20 cellular contexts compared by ENCODE assay signal in genomic region chr2:176125215-176126054, GRCh38. TPM values are rescaled to one million over a fixed set of nuclear protein-coding genes. Genes with fewer than 3 reads are reported as not detected.
A peak's percentile ranks its signal among the peaks of the same experiment; 100 is the strongest.
DNase-seq lines count a peak whose midpoint lies in the region; ATAC-seq and TF ChIP-seq lines count a peak whose summit lies in the region.
"Had no signal": no experiment of that assay in that cellular context is flagged by ENCODE, and none has a peak within 500 bp of the region (broad histone marks: within the 10 kb centered on the region; RNA-seq: fewer than 3 reads in every experiment).

No MANE protein-coding gene starts in this region.

- DNase-seq in dermis blood vessel endothelial cell: peak; percentile 60
- DNase-seq in osteoblast (ENCODE audit: insufficient read length, low spot score, missing footprints): peak; percentile 47
- no peak for DNase-seq in hippocampal formation (lab: John Stamatoyannopoulos, UW)
- no peak for DNase-seq in activated CD4-positive, alpha-beta T cell treated with anti-CD3 and anti-CD28 coated beads for 48 hours
- DNase-seq: activated CD8-positive, alpha-beta memory T cell treated with anti-CD3 and anti-CD28 coated beads, Interleukin-2, amount 10 ng/mL, durations not matched to agents 7 days and 5 days; activated effector memory CD4-positive, alpha-beta T cell treated with anti-CD3 and anti-CD28 coated beads, Interleukin-2, amount 50 U/mL, for 16 hours; amygdala; Calu3; cerebellar nuclear complex; GDM1; NCI-H226; small intestine; transverse colon had no signal

- no peak overlapping the region; the same call in 1 of the 2 replicates for H3K4me3 ChIP-seq in HUES6 (ENCODE audit: low read depth, low read length)
- H3K4me3 ChIP-seq in osteoblast (ENCODE audit: insufficient read depth, low read length): no peak overlapping the region
- H3K4me3 ChIP-seq: left lung, transverse colon had no signal

- ATAC-seq in HG02678 (IDR thresholded peaks at IDR 0.05; ENCODE audit: unreplicated experiment): no peak
- ATAC-seq: activated CD4-positive, CD25-positive, alpha-beta regulatory T cell treated with anti-CD3 and anti-CD28 coated beads, Interleukin-2, amount 50 U/mL, for 24 hours; activated CD8-positive, alpha-beta memory T cell treated with anti-CD3 and anti-CD28 coated beads, Interleukin-2, amount 10 ng/mL, durations not matched to agents 7 days and 5 days; left lung had no signal

- no peak for TF ChIP-seq CTCF in osteoblast (IDR thresholded peaks at IDR 0.05; ENCODE audit: extremely low read depth, low read depth, low read length)

- peak overlapping the region; percentile 72 for H3K9ac ChIP-seq in HUES6 (ENCODE audit: low read length)

- no peaks in the 10 kb centered on the region for H4K20me1 ChIP-seq in osteoblast (ENCODE audit: insufficient read depth, low read length)

- H3K9me3 ChIP-seq in HUES6 (ENCODE audit: control insufficient read depth, insufficient read depth, low read depth, low read length) (no peaks in the 10 kb centered on the region), osteoblast (ENCODE audit: low read depth, low read length) (no peaks in the 10 kb centered on the region)
- H3K9me3 ChIP-seq: left lung, ovary, transverse colon had no signal

- H3K27ac ChIP-seq in HUES6 (ENCODE audit: low read depth, low read length) (no peak overlapping the region; the same call in 1 of the 2 replicates), osteoblast (ENCODE audit: low read depth, low read length) (no peak overlapping the region)
- H3K27ac ChIP-seq: left lung had no signal

- H3K4me2 ChIP-seq in osteoblast (ENCODE audit: insufficient read depth, low read length): no peak overlapping the region

- H3K4me1 ChIP-seq in HUES6 (ENCODE audit: control insufficient read depth, insufficient read depth, low read length): peaks cover 13% of the 10 kb centered on the region
- H3K4me1 ChIP-seq in osteoblast (ENCODE audit: insufficient read depth, low read length): peaks cover 18% of the 10 kb centered on the region

- no peak overlapping the region for H2AFZ ChIP-seq in osteoblast (ENCODE audit: low read length)

- H3K27me3 ChIP-seq in HUES6 (ENCODE audit: control insufficient read depth, insufficient read depth, low read length) (peaks cover 100% of the 10 kb centered on the region), osteoblast (ENCODE audit: insufficient read depth, low read length) (peaks cover 40% of the 10 kb centered on the region)
- H3K27me3 ChIP-seq: ovary had no signal

- no peaks in the 10 kb centered on the region for H3K79me2 ChIP-seq in osteoblast (ENCODE audit: insufficient read depth, low read length)

- H3K36me3 ChIP-seq in HUES6 (ENCODE audit: control insufficient read depth, insufficient read depth, low read length) (no peaks in the 10 kb centered on the region), osteoblast (ENCODE audit: insufficient read depth, low read length) (no peaks in the 10 kb centered on the region)
- H3K36me3 ChIP-seq: left lung, ovary, transverse colon had no signal

RNA-seq across cellular contexts. Expression of gene HOXD9, which starts 2.9 kb away (rescaled TPM):
- total RNA-seq in dermis blood vessel endothelial cell: 24.5 and 28.4 TPM in 2 replicates
- 0.36 and 0.59 TPM in 2 replicates for total RNA-seq in osteoblast
- total RNA-seq: activated CD8-positive, alpha-beta memory T cell treated with anti-CD3 and anti-CD28 coated beads, Interleukin-2, amount 10 ng/mL, durations not matched to agents 7 days and 5 days; B cell; Calu3 had no signal

RNA-seq across cellular contexts. Expression of gene HOXD8, which starts 4.1 kb away (rescaled TPM):
- total RNA-seq in dermis blood vessel endothelial cell (30.3 and 33.0 TPM in 2 replicates), osteoblast (3.3 and 5.6 TPM in 2 replicates)
- total RNA-seq: activated CD8-positive, alpha-beta memory T cell treated with anti-CD3 and anti-CD28 coated beads, Interleukin-2, amount 10 ng/mL, durations not matched to agents 7 days and 5 days; B cell; Calu3 had no signal

RNA-seq across cellular contexts. Expression of gene HOXD10, which starts 8.9 kb away (rescaled TPM):
- 7.7 and 15.2 TPM in 2 replicates for total RNA-seq in dermis blood vessel endothelial cell
- total RNA-seq in osteoblast: not detected in 2 replicates
- total RNA-seq: activated CD8-positive, alpha-beta memory T cell treated with anti-CD3 and anti-CD28 coated beads, Interleukin-2, amount 10 ng/mL, durations not matched to agents 7 days and 5 days; B cell; Calu3; LHCN-M2 had no signal

RNA-seq across cellular contexts. Expression of gene HOXD11, which starts 18.4 kb away (rescaled TPM):
- total RNA-seq in dermis blood vessel endothelial cell: 0.17 TPM in 1 of 2 replicates, not detected in the other
- total RNA-seq in osteoblast: not detected in 2 replicates
- total RNA-seq: activated CD8-positive, alpha-beta memory T cell treated with anti-CD3 and anti-CD28 coated beads, Interleukin-2, amount 10 ng/mL, durations not matched to agents 7 days and 5 days; B cell; Calu3; left lung; LHCN-M2 had no signal

RNA-seq across cellular contexts. Expression of gene HOXD12, which starts 25.8 kb away (rescaled TPM):
- total RNA-seq in dermis blood vessel endothelial cell (not detected in 2 replicates), osteoblast (not detected in 2 replicates)
- total RNA-seq: activated CD8-positive, alpha-beta memory T cell treated with anti-CD3 and anti-CD28 coated beads, Interleukin-2, amount 10 ng/mL, durations not matched to agents 7 days and 5 days; B cell; Calu3; left lung; LHCN-M2; ovary; transverse colon had no signal

Comparison
In these comparisons a context has a peak if more than half of its experiments do, and no peak if none do; other contexts are left out.
1. DNase-seq: peak in dermis blood vessel endothelial cell (single experiment) and osteoblast (single experiment); none in hippocampal formation (0 of 2) and activated CD4-positive, alpha-beta T cell treated with anti-CD3 and anti-CD28 coated beads for 48 hours (single experiment).
2. RNA of gene HOXD9, which starts 2.9 kb away (total RNA-seq): 24.5 to 28.4 TPM in dermis blood vessel endothelial cell; 0.36 to 0.59 TPM in osteoblast; every median in the first group is over 10 times any median in the second.